16 cellular contexts compared by ENCODE assay signal in genomic region chr11:128689946-128690745, GRCh38. TPM values are rescaled to one million over a fixed set of nuclear protein-coding genes. Genes with fewer than 3 reads are reported as not detected.
DNase-seq lines count a peak whose midpoint lies in the region; ATAC-seq and TF ChIP-seq lines count a peak whose summit lies in the region.
"Had no signal": no experiment of that assay in that cellular context is flagged by ENCODE, and none has a peak within 500 bp of the region (broad histone marks: within the 10 kb centered on the region; RNA-seq: fewer than 3 reads in every experiment).

No MANE protein-coding gene starts in this region.

- peak overlapping the region; percentile 8 for H3K4me3 ChIP-seq in AG04449 (ENCODE audit: low read depth, low read length)
- H3K4me3 ChIP-seq in gastroesophageal sphincter = peak overlapping the region in 1 of 2 donors; percentile 24
- peak overlapping the region; percentile 30 for H3K4me3 ChIP-seq in neural progenitor cell
- H3K4me3 ChIP-seq: GM12878 had no signal

- H2AFZ ChIP-seq in neural progenitor cell (replicated peaks) = no peak overlapping the region

- no peaks in the 10 kb centered on the region for H3K9me3 Mint-ChIP-seq in neural progenitor cell
- H3K9me3 Mint-ChIP-seq: stimulated activated effector memory CD8-positive, alpha-beta T cell treated with anti-CD3 and anti-CD28 coated beads, Interleukin-12 subunit alpha, Interleukin-12 subunit beta, amount 100 ng/mL, for 72 hours had no signal

- CTCF ChIA-PET in AG04449 (lab: Yijun Ruan, JAX) = interaction anchor here (1.2 to 4.9 kb wide), 5 partner anchors 16 to 518 kb away, joined by 3 to 24 read pairs (median 5); no protein-coding TSS in a partner anchor

- H3K27me3 ChIP-seq in gastroesophageal sphincter (peaks cover 99% of the 10 kb centered on the region), neural progenitor cell (peaks cover 100% of the 10 kb centered on the region)

- no peak for TF ChIP-seq CTCF in AG04449 (IDR thresholded peaks at IDR 0.05; ENCODE audit: insufficient read depth, low read length, missing control alignments)
- no peak for TF ChIP-seq CTCF in gastroesophageal sphincter (IDR thresholded peaks at IDR 0.05)
- no peak for TF ChIP-seq CTCF in neural progenitor cell (IDR thresholded peaks at IDR 0.05)

- 0 to 34% methylated on average over 4 to 11 of the region's 43 CpGs for WGBS in gastroesophageal sphincter (ENCODE audit: low coverage in 1 of 2), 2 donors

- no peak for TF ChIP-seq EP300 in gastroesophageal sphincter (IDR thresholded peaks at IDR 0.05)

- no peak for DNase-seq in AG04449 (ENCODE audit: low read depth, low spot score)
- peak; percentile 37 to 66 for DNase-seq in NCI-H526 (lab: John Stamatoyannopoulos, UW)
- DNase-seq in neural progenitor cell (ENCODE audit: low spot score) = peak; percentile 54
- no peak for DNase-seq in NOMO-1 treated with dmso at 0.1 percent for 144 hours (lab: John Stamatoyannopoulos, UW; ENCODE audit: unreplicated experiment)
- no peak for DNase-seq in NCI-H1092 (lab: John Stamatoyannopoulos, UW)
- DNase-seq in NCI-H1092 treated with DMSO at 0.1 percent for 48 hours (lab: John Stamatoyannopoulos, UW) = no peak
- DNase-seq: NCI-H1694 treated with DMSO at 0.1 percent for 48 hours; stimulated activated CD4-positive, alpha-beta T cell treated with anti-CD3 and anti-CD28 coated beads, Interleukin-12 subunit alpha, Interleukin-12 subunit beta, amount 100 ng/mL, for 4 hours had no signal

- no peaks in the 10 kb centered on the region for H3K79me2 ChIP-seq in neural progenitor cell (ENCODE audit: low read depth)

- H3K4me2 ChIP-seq in neural progenitor cell = peak overlapping the region; percentile 73

- no peaks in the 10 kb centered on the region for H3K36me3 Mint-ChIP-seq in neural progenitor cell
- H3K36me3 Mint-ChIP-seq: activated naive CD8-positive, alpha-beta T cell had no signal

- H3K9me3 ChIP-seq in gastroesophageal sphincter = no peaks in the 10 kb centered on the region
- no peaks in the 10 kb centered on the region for H3K9me3 ChIP-seq in neural progenitor cell (ENCODE audit: low read depth)

- H4K20me1 ChIP-seq in neural progenitor cell (ENCODE audit: low read depth) = peaks cover 88% of the 10 kb centered on the region

- peaks cover 16% of the 10 kb centered on the region for H3F3A ChIP-seq in neural progenitor cell (ENCODE audit: low read depth)

- no peaks in the 10 kb centered on the region for H3K36me3 ChIP-seq in gastroesophageal sphincter
- no peaks in the 10 kb centered on the region for H3K36me3 ChIP-seq in neural progenitor cell

- no peak for ATAC-seq in gastroesophageal sphincter
- no peak for ATAC-seq in HG03095 (IDR thresholded peaks at IDR 0.05; ENCODE audit: unreplicated experiment)
- ATAC-seq: activated CD4-positive, CD25-positive, alpha-beta regulatory T cell treated with anti-CD3 and anti-CD28 coated beads, Interleukin-2, amount 50 U/mL, for 24 hours; GM12878; stimulated activated effector memory CD8-positive, alpha-beta T cell treated with anti-CD3 and anti-CD28 coated beads, Interleukin-12 subunit alpha, Interleukin-12 subunit beta, amount 100 ng/mL, for 72 hours had no signal

- POLR2A ChIA-PET in AG04449 (lab: Yijun Ruan, JAX) = no interaction called here

- H3K27me3 Mint-ChIP-seq in neural progenitor cell (ENCODE audit: insufficient read depth, low read depth) = peaks cover 88% of the 10 kb centered on the region

- TF ChIP-seq POLR2A in gastroesophageal sphincter (IDR thresholded peaks at IDR 0.05) = no peak

- H3K4me1 ChIP-seq in gastroesophageal sphincter (peaks cover 0 to 89% (median 28%) of the 10 kb centered on the region in 3 donors), neural progenitor cell (peaks cover 44% of the 10 kb centered on the region)

- H3K27ac ChIP-seq in gastroesophageal sphincter = peak overlapping the region in 3 of 4 donors; percentile 10 to 88 (median 75)
- no peak overlapping the region for H3K27ac ChIP-seq in neural progenitor cell
- H3K27ac ChIP-seq: RWPE1 had no signal

- H3K4me1 Mint-ChIP-seq in neural progenitor cell = peaks cover 61% of the 10 kb centered on the region

- no peak overlapping the region for H3K27ac Mint-ChIP-seq in neural progenitor cell
- H3K27ac Mint-ChIP-seq: activated naive CD8-positive, alpha-beta T cell; stimulated activated effector memory CD8-positive, alpha-beta T cell treated with anti-CD3 and anti-CD28 coated beads, Interleukin-12 subunit alpha, Interleukin-12 subunit beta, amount 100 ng/mL, for 72 hours had no signal

- H3K4me3 Mint-ChIP-seq in neural progenitor cell = peak overlapping the region; percentile 81
- H3K4me3 Mint-ChIP-seq: stimulated activated effector memory CD8-positive, alpha-beta T cell treated with anti-CD3 and anti-CD28 coated beads, Interleukin-12 subunit alpha, Interleukin-12 subunit beta, amount 100 ng/mL, for 72 hours had no signal

- no peak overlapping the region for H3K9ac ChIP-seq in neural progenitor cell

RNA-seq across cellular contexts. Expression of gene FLI1, which starts 3.7 kb away (rescaled TPM):
- 10 to 100 TPM; 13.8 to 21.6 (median 17.9) TPM for total RNA-seq in gastroesophageal sphincter
- not detected in 2 replicates for total RNA-seq in neural progenitor cell (ENCODE audit: low replicate concordance)
- total RNA-seq: HT-29 had no signal

Comparison
In these comparisons a context has a peak if more than half of its experiments do, and no peak if none do; other contexts are left out.
1. DNase-seq: peak in NCI-H526 (2 of 2) and neural progenitor cell (single experiment); none in AG04449 (single experiment), NOMO-1 treated with dmso at 0.1 percent for 144 hours (single experiment), NCI-H1092 (single experiment) and NCI-H1092 treated with DMSO at 0.1 percent for 48 hours (single experiment).
2. RNA of gene FLI1, which starts 3.7 kb away (total RNA-seq): 13.8 to 21.6 TPM in gastroesophageal sphincter; not detected in neural progenitor cell; every median in the first group is over 10 times any median in the second.